Comparison of ENCODE assay signal across 2 cellular contexts in genomic region chr3:107432646-107433045, GRCh38.
A peak's percentile ranks its signal among the peaks of the same experiment; 100 is the strongest.
TF ChIP-seq lines count a peak whose summit lies in the region.

No MANE protein-coding gene starts in this region.

TF ChIP-seq in A549, 52 proteins besides CTCF, POLR2A, EP300 and RAD21 (continued from another document):
- no peak for TF ChIP-seq ELK1 (IDR thresholded peaks at IDR 0.05; ENCODE audit: low read depth, low read length)
- TF ChIP-seq ATOH8 (CRISPR knock-in tag; IDR thresholded peaks at IDR 0.05; ENCODE audit: low read depth): no peak
- no peak for TF ChIP-seq ZFP36 (IDR thresholded peaks at IDR 0.05; ENCODE audit: borderline replicate concordance, partially characterized antibody)
- no peak for TF ChIP-seq REST (IDR thresholded peaks at IDR 0.05)
- TF ChIP-seq CBX8 (IDR thresholded peaks at IDR 0.05): no peak
- no peak for TF ChIP-seq KDM5A (IDR thresholded peaks at IDR 0.05)
- TF ChIP-seq RARB (CRISPR knock-in tag; IDR thresholded peaks at IDR 0.05): no peak
- no peak for TF ChIP-seq HOXB13 (CRISPR knock-in tag; IDR thresholded peaks at IDR 0.05; ENCODE audit: low read depth)
- TF ChIP-seq PBX3 (IDR thresholded peaks at IDR 0.05): no peak

TF ChIP-seq in HEK293, 187 proteins besides CTCF, POLR2A, EP300 and RAD21 (continued from another document):
- peak; percentile 48; the same call in 1 of the 2 replicates for TF ChIP-seq ZNF449 (tag by site-specific recombination; IDR thresholded peaks at IDR 0.05)
